In genomic region chr6:44012078-44012493, GRCh38 we compare ENCODE assay signal across 10 cellular contexts.
DNase-seq lines count a peak whose midpoint lies in the region; ATAC-seq lines count a peak whose summit lies in the region.
"Had no signal": no experiment of that assay in that cellular context is flagged by ENCODE, and none has a peak within 500 bp of the region (broad histone marks: within the 10 kb centered on the region; RNA-seq: fewer than 3 reads in every experiment).

No MANE protein-coding gene starts in this region.

- intact Hi-C loops in posterior vena cava (cut with DNase I), result no loop called here

- peak; percentile 39 for DNase-seq in GDM1 (lab: John Stamatoyannopoulos, UW)
- DNase-seq in NOMO-1 (lab: John Stamatoyannopoulos, UW; ENCODE audit: unreplicated experiment in 2 of 2), result peak; percentile 92 to 96
- peak; percentile 40 for DNase-seq in dermis blood vessel endothelial cell
- peak; percentile 66 for DNase-seq in posterior vena cava (ENCODE audit: low spot score)
- DNase-seq in stimulated activated CD4-positive, alpha-beta T cell treated with anti-CD3 and anti-CD28 coated beads, Interleukin-2, amount 100 ng/mL, for 48 hours, result no peak
- no peak for DNase-seq in epidermal melanocyte (ENCODE audit: insufficient read length, low spot score)
- no peak for DNase-seq in stimulated activated CD4-positive, alpha-beta T cell treated with anti-CD3 and anti-CD28 coated beads, Interleukin-2, amount 100 ng/mL, for 24 hours
- DNase-seq: NCI-H1417 treated with DMSO at 0.1 percent for 48 hours had no signal

- ATAC-seq in GM21529 (IDR thresholded peaks at IDR 0.05; ENCODE audit: unreplicated experiment), result no peak
- ATAC-seq: body of pancreas had no signal

Comparison
In these comparisons a context has a peak if more than half of its experiments do, and no peak if none do; other contexts are left out.
1. DNase-seq: peak in GDM1 (single experiment), NOMO-1 (2 of 2), dermis blood vessel endothelial cell (single experiment) and posterior vena cava (single experiment); none in stimulated activated CD4-positive, alpha-beta T cell treated with anti-CD3 and anti-CD28 coated beads, Interleukin-2, amount 100 ng/mL, for 48 hours (0 of 2), epidermal melanocyte (single experiment) and stimulated activated CD4-positive, alpha-beta T cell treated with anti-CD3 and anti-CD28 coated beads, Interleukin-2, amount 100 ng/mL, for 24 hours (0 of 2).